1 cellular context compared by ENCODE assay signal in the genomic region with DNA sequence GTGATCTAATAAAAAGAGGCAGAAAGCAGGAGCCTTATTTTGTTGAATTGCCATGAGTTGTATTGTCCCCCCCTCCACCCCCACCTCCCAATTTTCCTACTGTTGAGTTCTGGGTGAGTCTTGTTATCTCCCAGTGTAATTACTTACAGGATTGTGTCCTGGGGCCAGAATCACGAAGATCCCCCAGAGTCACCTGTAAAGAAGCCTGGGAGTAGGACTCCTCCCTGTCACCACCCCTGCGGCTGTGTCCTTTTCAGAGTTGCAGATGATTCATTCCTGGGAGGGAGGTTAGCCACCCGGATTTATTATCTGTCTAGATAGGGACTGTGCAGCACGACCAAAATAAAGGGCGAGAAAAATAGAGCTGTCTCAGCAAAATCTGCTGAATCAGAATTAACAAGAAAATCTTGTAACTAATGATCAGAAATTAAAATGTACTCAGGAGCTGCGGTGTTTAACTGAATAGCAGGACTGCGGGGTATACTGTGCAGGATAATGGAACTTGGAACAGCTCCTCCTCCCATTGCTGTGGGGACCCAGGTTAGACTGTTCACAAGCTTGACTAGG.
TF ChIP-seq lines count a peak whose summit lies in the region.

No MANE protein-coding gene starts in this region.

TF ChIP-seq in IMR-90, 13 proteins besides CTCF, POLR2A, EP300 and RAD21 (continued from another document):
- TF ChIP-seq, protein P1, sequence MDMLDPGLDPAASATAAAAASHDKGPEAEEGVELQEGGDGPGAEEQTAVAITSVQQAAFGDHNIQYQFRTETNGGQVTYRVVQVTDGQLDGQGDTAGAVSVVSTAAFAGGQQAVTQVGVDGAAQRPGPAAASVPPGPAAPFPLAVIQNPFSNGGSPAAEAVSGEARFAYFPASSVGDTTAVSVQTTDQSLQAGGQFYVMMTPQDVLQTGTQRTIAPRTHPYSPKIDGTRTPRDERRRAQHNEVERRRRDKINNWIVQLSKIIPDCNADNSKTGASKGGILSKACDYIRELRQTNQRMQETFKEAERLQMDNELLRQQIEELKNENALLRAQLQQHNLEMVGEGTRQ (IDR thresholded peaks at IDR 0.05; ENCODE audit: low read depth, low read length) = no peak
- no peak for TF ChIP-seq FOS (IDR thresholded peaks at IDR 0.05; ENCODE audit: low read depth, low read length)
